ENCODE assay signal across 15 cellular contexts in genomic region chr4:176753049-176753448, GRCh38. TPM values are rescaled to one million over a fixed set of nuclear protein-coding genes. Genes with fewer than 3 reads are reported as not detected.
DNase-seq lines count a peak whose midpoint lies in the region; TF ChIP-seq lines count a peak whose summit lies in the region.
"Had no signal": no experiment of that assay in that cellular context is flagged by ENCODE, and none has a peak within 500 bp of the region (broad histone marks: within the 10 kb centered on the region; RNA-seq: fewer than 3 reads in every experiment).

No MANE protein-coding gene starts in this region.

- no peaks in the 10 kb centered on the region for H3K4me1 ChIP-seq in adrenal gland (replicated peaks in 1 of 2)
- H3K4me1 ChIP-seq: stomach had no signal

- 72 to 85% (median 81%) methylated on average over 3 of the region's 3 CpGs for WGBS in adrenal gland, 4 donors

- no peak overlapping the region for H3K27ac ChIP-seq in adrenal gland
- H3K27ac ChIP-seq: stomach had no signal

- no peak overlapping the region for H3K4me3 ChIP-seq in AG09309 (ENCODE audit: control insufficient read depth, low read depth, low read length)
- H3K4me3 ChIP-seq in cardiac fibroblast (replicated peaks in 1 of 2; ENCODE audit: low read depth in 2 of 2, low read length in 2 of 2), result no peak overlapping the region
- H3K4me3 ChIP-seq in adrenal gland, result no peak overlapping the region
- H3K4me3 ChIP-seq: GM12878, stomach had no signal

- intact Hi-C loops in adrenal gland (cut with DNase I), result no loop called here

- H3K27me3 ChIP-seq in adrenal gland, result no peaks in the 10 kb centered on the region
- H3K27me3 ChIP-seq: stomach had no signal

- H3K9me3 ChIP-seq in adrenal gland (replicated peaks in 1 of 3), result no peaks in the 10 kb centered on the region
- H3K9me3 ChIP-seq: stomach had no signal

- TF ChIP-seq POLR2A in adrenal gland (IDR thresholded peaks at IDR 0.05), result no peak

- TF ChIP-seq CTCF in AG09309 (IDR thresholded peaks at IDR 0.05; ENCODE audit: control insufficient read depth, insufficient read depth, low read depth, low read length, missing control alignments), result no peak
- TF ChIP-seq CTCF in cardiac fibroblast (IDR thresholded peaks at IDR 0.05; ENCODE audit: low read depth, low read length), result no peak
- no peak for TF ChIP-seq CTCF in adrenal gland (IDR thresholded peaks at IDR 0.05)

- DNase-seq in AG09309 (ENCODE audit: low read depth), result peak; percentile 83
- DNase-seq in M059J (ENCODE audit: low read depth), result peak; percentile 68
- peak; percentile 70 to 91 for DNase-seq in cardiac fibroblast (ENCODE audit: low read depth in 2 of 2)
- DNase-seq in myocyte (ENCODE audit: low read depth), result peak; percentile 77
- no peak for DNase-seq in AML-193 (lab: John Stamatoyannopoulos, UW)
- DNase-seq in foreskin melanocyte, result no peak
- DNase-seq in NCI-H748 treated with DMSO at 0.1 percent for 48 hours (lab: John Stamatoyannopoulos, UW), result no peak
- no peak for DNase-seq in adrenal gland
- DNase-seq: activated CD4-positive, alpha-beta memory T cell treated with anti-CD3 and anti-CD28 coated beads, Interleukin-2, amount 10 ng/mL, durations not matched to agents 7 days and 5 days; CD4-positive, alpha-beta memory T cell; NCI-H1092 treated with DMSO at 0.1 percent for 48 hours; nucleus accumbens; stomach had no signal

- no peaks in the 10 kb centered on the region for H3K36me3 ChIP-seq in adrenal gland (replicated peaks in 1 of 2)
- H3K36me3 ChIP-seq: stomach had no signal

RNA-seq across cellular contexts. Expression of gene VEGFC, which starts 39.7 kb away (rescaled TPM):
- total RNA-seq in M059J (2014; rRNA removed; shearing (Covaris generic)), result 54.5 and 80.4 TPM in 2 replicates
- total RNA-seq in myocyte, result 8.1 and 13.0 TPM in 2 replicates
- 13.4 TPM for polyA plus RNA-seq in myocyte (2012)
- total RNA-seq in adrenal gland, result 10 to 100 TPM in 3 of 8 donors, 1 to 10 TPM in 5; 2.9 to 30.7 (median 8.2) TPM
- 10 to 100 TPM in 1 of 3 donors, 1 to 10 TPM in 2; 4.7 to 18.4 (median 7.8) TPM for polyA plus RNA-seq in adrenal gland
- total RNA-seq: activated CD4-positive, alpha-beta memory T cell treated with anti-CD3 and anti-CD28 coated beads, Interleukin-2, amount 10 ng/mL, durations not matched to agents 7 days and 5 days; activated naive CD4-positive, alpha-beta T cell treated with anti-CD3 and anti-CD28 coated beads, Interleukin-2, amount 50 U/mL, for 72 hours; CD4-positive, alpha-beta memory T cell; GM12878 had no signal
- polyA plus RNA-seq: CD4-positive, alpha-beta memory T cell had no signal

Comparison
In these comparisons a context has a peak if more than half of its experiments do, and no peak if none do; other contexts are left out.
1. DNase-seq: peak in AG09309 (single experiment), M059J (single experiment), cardiac fibroblast (2 of 2) and myocyte (single experiment); none in AML-193 (0 of 2), foreskin melanocyte (single experiment), NCI-H748 treated with DMSO at 0.1 percent for 48 hours (single experiment) and adrenal gland (0 of 7).